Comparison of ENCODE assay signal across 1 cellular context in genomic region chr3:197242784-197243432, GRCh38.
TF ChIP-seq lines count a peak whose summit lies in the region.

No MANE protein-coding gene starts in this region.

TF ChIP-seq in neural cell, 6 proteins besides CTCF, POLR2A, EP300 and RAD21 (continued from another document):
- TF ChIP-seq, protein P1, sequence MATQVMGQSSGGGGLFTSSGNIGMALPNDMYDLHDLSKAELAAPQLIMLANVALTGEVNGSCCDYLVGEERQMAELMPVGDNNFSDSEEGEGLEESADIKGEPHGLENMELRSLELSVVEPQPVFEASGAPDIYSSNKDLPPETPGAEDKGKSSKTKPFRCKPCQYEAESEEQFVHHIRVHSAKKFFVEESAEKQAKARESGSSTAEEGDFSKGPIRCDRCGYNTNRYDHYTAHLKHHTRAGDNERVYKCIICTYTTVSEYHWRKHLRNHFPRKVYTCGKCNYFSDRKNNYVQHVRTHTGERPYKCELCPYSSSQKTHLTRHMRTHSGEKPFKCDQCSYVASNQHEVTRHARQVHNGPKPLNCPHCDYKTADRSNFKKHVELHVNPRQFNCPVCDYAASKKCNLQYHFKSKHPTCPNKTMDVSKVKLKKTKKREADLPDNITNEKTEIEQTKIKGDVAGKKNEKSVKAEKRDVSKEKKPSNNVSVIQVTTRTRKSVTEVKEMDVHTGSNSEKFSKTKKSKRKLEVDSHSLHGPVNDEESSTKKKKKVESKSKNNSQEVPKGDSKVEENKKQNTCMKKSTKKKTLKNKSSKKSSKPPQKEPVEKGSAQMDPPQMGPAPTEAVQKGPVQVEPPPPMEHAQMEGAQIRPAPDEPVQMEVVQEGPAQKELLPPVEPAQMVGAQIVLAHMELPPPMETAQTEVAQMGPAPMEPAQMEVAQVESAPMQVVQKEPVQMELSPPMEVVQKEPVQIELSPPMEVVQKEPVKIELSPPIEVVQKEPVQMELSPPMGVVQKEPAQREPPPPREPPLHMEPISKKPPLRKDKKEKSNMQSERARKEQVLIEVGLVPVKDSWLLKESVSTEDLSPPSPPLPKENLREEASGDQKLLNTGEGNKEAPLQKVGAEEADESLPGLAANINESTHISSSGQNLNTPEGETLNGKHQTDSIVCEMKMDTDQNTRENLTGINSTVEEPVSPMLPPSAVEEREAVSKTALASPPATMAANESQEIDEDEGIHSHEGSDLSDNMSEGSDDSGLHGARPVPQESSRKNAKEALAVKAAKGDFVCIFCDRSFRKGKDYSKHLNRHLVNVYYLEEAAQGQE (IDR thresholded peaks at IDR 0.05; ENCODE audit: borderline replicate concordance) = no peak
- TF ChIP-seq EZH2 (IDR thresholded peaks at IDR 0.05; ENCODE audit: borderline replicate concordance, insufficient read depth, low read length, poor library complexity, severe bottlenecking) (no peak), MXI1 (conservative IDR thresholded peaks at IDR 0.05; ENCODE audit: poor library complexity, severe bottlenecking) (no peak)
